33 cellular contexts compared by ENCODE assay signal in genomic region chr19:7382694-7383093, GRCh38. TPM values are rescaled to one million over a fixed set of nuclear protein-coding genes. Genes with fewer than 3 reads are reported as not detected.
DNase-seq lines count a peak whose midpoint lies in the region; ATAC-seq, FAIRE-seq and TF ChIP-seq lines count a peak whose summit lies in the region.
"Had no signal": no experiment of that assay in that cellular context is flagged by ENCODE, and none has a peak within 500 bp of the region (broad histone marks: within the 10 kb centered on the region; RNA-seq: fewer than 3 reads in every experiment).

No MANE protein-coding gene starts in this region.

- H3K27me3 Mint-ChIP-seq in HFFc6 (ENCODE audit: insufficient read depth) (no peaks in the 10 kb centered on the region; the same call in none of the 2 replicates), astrocyte (ENCODE audit: low read depth, unreplicated experiment) (peaks cover 17% of the 10 kb centered on the region), memory B cell (no peaks in the 10 kb centered on the region)
- H3K27me3 Mint-ChIP-seq in stimulated activated memory B cell treated with anti-CD40 and anti-IgM and Interleukin-4, amounts not matched to agents 10 μg/mL and 1 μg/mL and 100 μg/mL, for 72 hours, result no peaks in the 10 kb centered on the region
- H3K27me3 Mint-ChIP-seq: activated naive CD4-positive, alpha-beta T cell treated with anti-CD3 and anti-CD28 coated beads, Interleukin-2, amount 50 U/mL, for 24 hours had no signal

- no peaks in the 10 kb centered on the region for H3K9me3 ChIP-seq in astrocyte (ENCODE audit: insufficient read depth, low read depth, low read length)
- no peaks in the 10 kb centered on the region for H3K9me3 ChIP-seq in left ventricle myocardium inferior (replicated peaks)
- H3K9me3 ChIP-seq: Caco-2, MG63, right lobe of liver, testis had no signal

- H3K4me1 ChIP-seq in astrocyte (ENCODE audit: insufficient read depth, low read length) (no peaks in the 10 kb centered on the region), left ventricle myocardium inferior (no peaks in the 10 kb centered on the region)
- H3K4me1 ChIP-seq: testis had no signal

- intact Hi-C loops in left ventricle myocardium inferior (cut with micrococcal nuclease), result no loop called here

- H3K9me3 Mint-ChIP-seq in HFFc6 (no peaks in the 10 kb centered on the region), astrocyte (ENCODE audit: unreplicated experiment) (peaks cover 1% of the 10 kb centered on the region), memory B cell (no peaks in the 10 kb centered on the region)
- no peaks in the 10 kb centered on the region for H3K9me3 Mint-ChIP-seq in stimulated activated memory B cell treated with anti-CD40 and anti-IgM and Interleukin-4, amounts not matched to agents 10 μg/mL and 1 μg/mL and 100 μg/mL, for 72 hours
- H3K9me3 Mint-ChIP-seq: activated naive CD4-positive, alpha-beta T cell treated with anti-CD3 and anti-CD28 coated beads, Interleukin-2, amount 50 U/mL, for 24 hours had no signal

- H3K36me3 Mint-ChIP-seq in HFFc6 (ENCODE audit: low read depth), result no peaks in the 10 kb centered on the region
- H3K36me3 Mint-ChIP-seq in astrocyte (ENCODE audit: low read depth, unreplicated experiment), result no peaks in the 10 kb centered on the region
- H3K36me3 Mint-ChIP-seq in memory B cell, result peaks cover 34% of the 10 kb centered on the region
- H3K36me3 Mint-ChIP-seq in stimulated activated memory B cell treated with anti-CD40 and anti-IgM and Interleukin-4, amounts not matched to agents 10 μg/mL and 1 μg/mL and 100 μg/mL, for 72 hours, result peaks cover 30% of the 10 kb centered on the region

- no peaks in the 10 kb centered on the region for H3K36me3 ChIP-seq in astrocyte (ENCODE audit: insufficient read depth, low read length)
- no peaks in the 10 kb centered on the region for H3K36me3 ChIP-seq in left ventricle myocardium inferior
- H3K36me3 ChIP-seq: MG63, right lobe of liver had no signal

- DNase-seq in HFFc6 (no peak), astrocyte (ENCODE audit: low read depth) (no peak), memory B cell (ENCODE audit: low spot score in 2 of 2) (no peak), cortex of kidney (lab: John Stamatoyannopoulos, UW) (no peak), left ventricle myocardium inferior (no peak)
- no peak for DNase-seq in activated CD4-positive, alpha-beta T cell treated with anti-CD3 and anti-CD28 coated beads for 4 hours
- DNase-seq: activated CD4-positive, alpha-beta T cell treated with anti-CD3 and anti-CD28 coated beads, Interleukin-2, amount 50 U/mL, for 48 hours; activated CD8-positive, alpha-beta memory T cell treated with anti-CD3 and anti-CD28 coated beads, Interleukin-2, amount 50 U/mL, for 4 hours; Caco-2; DMS79; hippocampal formation; KBM-7; mesenchymal stem cell; MG63; NCI-H1105 treated with DMSO at 0.1 percent for 48 hours; NCI-H187 treated with DMSO at 0.1 percent for 48 hours; NCI-H2171; NCI-H510A treated with DMSO at 0.1 percent for 48 hours; stimulated activated CD4-positive, alpha-beta T cell treated with anti-CD3 and anti-CD28 coated beads, Interleukin-12 subunit alpha, Interleukin-12 subunit beta, amount 100 ng/mL, for 4 hours; stimulated activated naive CD8-positive, alpha-beta T cell treated with anti-CD3 and anti-CD28 coated beads, Interleukin-15, Interleukin-2, amounts not matched to agents 100 U/mL and 50 U/mL, for 24 hours; testis had no signal

- H3K27me3 ChIP-seq in astrocyte (ENCODE audit: insufficient read depth, low read length) (no peaks in the 10 kb centered on the region), left ventricle myocardium inferior (ENCODE audit: low read depth) (no peaks in the 10 kb centered on the region)
- H3K27me3 ChIP-seq: MG63, right lobe of liver, testis had no signal

- no peak overlapping the region for H3K9ac ChIP-seq in astrocyte (ENCODE audit: low read length)

- no peak for FAIRE-seq in astrocyte (lab: Jason Lieb, UNC)
- FAIRE-seq: bronchial epithelial cell, G401.6, HTR-8/SVneo had no signal

- 0 out of 2 replicates have a peak, but pooled peaks cover 7% of the 10 kb centered on the region for H3K4me1 Mint-ChIP-seq in HFFc6 (ENCODE audit: low read depth)
- H3K4me1 Mint-ChIP-seq in astrocyte (ENCODE audit: low read depth, unreplicated experiment), result no peaks in the 10 kb centered on the region
- H3K4me1 Mint-ChIP-seq in memory B cell, result peaks cover 35% of the 10 kb centered on the region
- H3K4me1 Mint-ChIP-seq in stimulated activated memory B cell treated with anti-CD40 and anti-IgM and Interleukin-4, amounts not matched to agents 10 μg/mL and 1 μg/mL and 100 μg/mL, for 72 hours, result peaks cover 49% of the 10 kb centered on the region

- TF ChIP-seq CTCF in HFFc6 (IDR thresholded peaks at IDR 0.05) (peak; percentile 8; the same call in 1 of the 2 replicates), astrocyte (IDR thresholded peaks at IDR 0.05; ENCODE audit: insufficient read depth, low read depth, low read length) (no peak), left ventricle myocardium inferior (IDR thresholded peaks at IDR 0.05; ENCODE audit: borderline replicate concordance) (no peak)

- no peaks in the 10 kb centered on the region for H4K20me1 ChIP-seq in astrocyte (ENCODE audit: insufficient read depth, low read length)

- no peak overlapping the region for H3K27ac ChIP-seq in astrocyte (ENCODE audit: low read depth, low read length)
- H3K27ac ChIP-seq in left ventricle myocardium inferior (replicated peaks), result no peak overlapping the region
- H3K27ac ChIP-seq: C4-2B, epithelial cell of prostate, right lobe of liver, RWPE1, testis had no signal

- H3K79me2 ChIP-seq in astrocyte (ENCODE audit: insufficient read depth, low read length), result no peaks in the 10 kb centered on the region

- H3K4me3 ChIP-seq in astrocyte (ENCODE audit: insufficient read depth, low read depth, low read length), result no peak overlapping the region
- H3K4me3 ChIP-seq in left ventricle myocardium inferior, result no peak overlapping the region
- H3K4me3 ChIP-seq: MG63, right lobe of liver, testis had no signal

- H3K4me2 ChIP-seq in astrocyte (ENCODE audit: low read length), result no peak overlapping the region

- ATAC-seq in memory B cell (ENCODE audit: low read depth) (no peak), HG03565 (IDR thresholded peaks at IDR 0.05; ENCODE audit: unreplicated experiment) (no peak)
- no peak for ATAC-seq in stimulated activated memory B cell treated with anti-CD40 and anti-IgM and Interleukin-4, amounts not matched to agents 10 μg/mL and 1 μg/mL and 100 μg/mL, for 72 hours
- ATAC-seq: activated CD4-positive, CD25-positive, alpha-beta regulatory T cell treated with anti-CD3 and anti-CD28 coated beads, Interleukin-2, amount 50 U/mL, for 24 hours; left lobe of liver; right lobe of liver; stimulated activated naive CD8-positive, alpha-beta T cell treated with anti-CD3 and anti-CD28 coated beads, Interleukin-15, Interleukin-2, amounts not matched to agents 100 U/mL and 50 U/mL, for 24 hours had no signal

- H3K4me3 Mint-ChIP-seq in HFFc6 (no peak overlapping the region), astrocyte (ENCODE audit: unreplicated experiment) (no peak overlapping the region), memory B cell (no peak overlapping the region)
- H3K4me3 Mint-ChIP-seq in stimulated activated memory B cell treated with anti-CD40 and anti-IgM and Interleukin-4, amounts not matched to agents 10 μg/mL and 1 μg/mL and 100 μg/mL, for 72 hours, result no peak overlapping the region
- H3K4me3 Mint-ChIP-seq: activated naive CD4-positive, alpha-beta T cell treated with anti-CD3 and anti-CD28 coated beads, Interleukin-2, amount 50 U/mL, for 24 hours had no signal

- no peak overlapping the region for H2AFZ ChIP-seq in astrocyte (ENCODE audit: low read depth, low read length)

- H3K27ac Mint-ChIP-seq in HFFc6 (no peak overlapping the region), astrocyte (ENCODE audit: unreplicated experiment) (peak overlapping the region; percentile 41), memory B cell (peak overlapping the region; percentile 84)
- H3K27ac Mint-ChIP-seq in stimulated activated memory B cell treated with anti-CD40 and anti-IgM and Interleukin-4, amounts not matched to agents 10 μg/mL and 1 μg/mL and 100 μg/mL, for 72 hours, result peak overlapping the region; percentile 93

RNA-seq across cellular contexts. Expression of gene ARHGEF18, which starts 34.0 kb away (rescaled TPM):
- total RNA-seq in HFFc6 (2021; fragmentation: NEBNext Ultra II Directional; extraction: Animal tissue kit (Norgen Biotek cat#: 25700)), result 10 to 100 TPM; 32.1 to 39.8 (median 35.7) TPM
- total RNA-seq in astrocyte (44.6 and 45.2 TPM in 2 replicates), left ventricle myocardium inferior (8.3 TPM)
